Comparison of ENCODE assay signal across 18 cellular contexts in the genomic region with DNA sequence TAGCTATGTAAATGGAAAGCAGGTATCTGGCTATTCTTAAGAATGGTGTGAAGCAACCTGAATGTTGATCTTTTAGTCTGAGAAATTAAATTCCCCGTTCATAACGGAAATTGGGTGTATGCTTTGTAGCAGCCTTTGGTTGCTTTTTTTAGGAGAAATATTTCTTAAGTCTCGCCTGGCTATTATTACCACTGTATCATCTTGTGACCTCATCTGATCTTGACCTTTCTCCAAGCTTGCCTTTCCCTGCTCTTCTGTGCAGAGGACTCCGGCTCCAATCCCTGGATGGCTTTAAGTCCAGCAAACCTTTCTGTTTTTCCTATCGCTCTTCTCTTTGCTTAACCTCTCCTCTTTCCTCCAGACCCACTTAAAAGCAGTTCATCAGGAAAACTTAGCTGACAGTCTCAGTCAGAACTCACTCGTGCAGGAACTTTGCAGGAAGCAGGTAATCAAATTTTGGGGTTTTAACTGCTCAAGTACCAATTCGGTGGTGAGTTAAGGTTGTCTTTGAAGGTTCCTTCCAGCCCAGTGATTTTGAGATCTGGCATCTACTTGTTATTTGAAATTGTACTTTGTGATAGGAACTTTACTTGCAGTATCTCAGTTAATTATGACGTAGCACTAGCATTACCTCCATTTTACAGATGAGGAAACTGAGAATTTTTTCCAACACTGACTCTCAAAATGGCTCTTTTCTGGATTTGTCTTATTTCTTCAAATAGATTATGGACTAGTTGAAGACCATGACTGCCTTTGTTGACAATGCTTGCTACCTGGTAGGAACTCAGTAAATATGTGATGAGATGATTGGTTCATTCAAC. TPM values are rescaled to one million over a fixed set of nuclear protein-coding genes. Genes with fewer than 3 reads are reported as not detected.
DNase-seq lines count a peak whose midpoint lies in the region; ATAC-seq and TF ChIP-seq lines count a peak whose summit lies in the region.
"Had no signal": no experiment of that assay in that cellular context is flagged by ENCODE, and none has a peak within 500 bp of the region (broad histone marks: within the 10 kb centered on the region; RNA-seq: fewer than 3 reads in every experiment).

No MANE protein-coding gene starts in this region.

- H2BK12ac ChIP-seq in trophoblast cell (ENCODE audit: low read length) = no peak overlapping the region

- H3K4me1 ChIP-seq in ACC112 (ENCODE audit: control insufficient read depth, insufficient read depth, low read length, unreplicated experiment) (peaks cover 43% of the 10 kb centered on the region), trophoblast cell (ENCODE audit: control insufficient read depth in 1 of 2, insufficient read depth in 2 of 2, low read length in 2 of 2) (peaks cover 16 to 29% of the 10 kb centered on the region in 2 experiments), GM23338 (ENCODE audit: insufficient read depth) (peaks cover 11% of the 10 kb centered on the region; the same call in 1 of the 2 replicates)
- H3K4me1 ChIP-seq: prostate gland had no signal

- no CpG with 5 or more reads among the region's 8 CpGs for WGBS in trophoblast cell (ENCODE audit: extremely low coverage, insufficient coverage, insufficient read length)

- no peak overlapping the region for H2AK5ac ChIP-seq in trophoblast cell (ENCODE audit: low read length)

- POLR2A ChIA-PET in RWPE1 (lab: Yijun Ruan, JAX; ENCODE audit: low non-redundant PET) = no interaction called here

- peaks cover 12% of the 10 kb centered on the region for H4K20me1 ChIP-seq in GM23338 (replicated peaks; ENCODE audit: insufficient read depth)

- H3K4me1 Mint-ChIP-seq in HFFc6 (ENCODE audit: low read depth) (peaks cover 70% of the 10 kb centered on the region), GM23338 (peaks cover 39% of the 10 kb centered on the region)

- H2BK5ac ChIP-seq in trophoblast cell (ENCODE audit: low read depth, low read length, poor library complexity) = no peak overlapping the region

- no peak overlapping the region for H3K23ac ChIP-seq in trophoblast cell (ENCODE audit: low read length)

- H3K14ac ChIP-seq in trophoblast cell (ENCODE audit: low read length) = no peak overlapping the region

- peak overlapping the region; percentile 32; the same call in 1 of the 2 replicates for H3K27ac Mint-ChIP-seq in HFFc6
- H3K27ac Mint-ChIP-seq in GM23338 = no peak overlapping the region
- H3K27ac Mint-ChIP-seq: natural killer cell had no signal

- H3K18ac ChIP-seq in trophoblast cell (ENCODE audit: low read length) = no peak overlapping the region

- CTCF ChIA-PET in RWPE1 (lab: Yijun Ruan, JAX) = interaction anchor here (0.7 kb wide), 1 partner anchor 16 kb away, joined by 4 read pairs; no protein-coding TSS in a partner anchor

- peak overlapping the region; percentile 90 for H3K4ac ChIP-seq in trophoblast cell (ENCODE audit: low read depth, low read length)

- H3K9me2 ChIP-seq in GM23338 (ENCODE audit: insufficient read depth) = 0 out of 2 replicates have a peak, but pooled peaks cover 5% of the 10 kb centered on the region

- no peaks in the 10 kb centered on the region for H3K9me3 ChIP-seq in trophoblast cell (ENCODE audit: insufficient read depth, low read depth, low read length)
- H3K9me3 ChIP-seq: A549, prostate gland had no signal

- peaks cover 5% of the 10 kb centered on the region for H3K79me1 ChIP-seq in trophoblast cell (ENCODE audit: low read length)

- H3K79me2 ChIP-seq in ACC112 (ENCODE audit: control insufficient read depth, insufficient read depth, low read length, unreplicated experiment) (peaks cover 99% of the 10 kb centered on the region), trophoblast cell (ENCODE audit: control insufficient read depth, insufficient read depth, low read length, poor library complexity) (peaks cover 10% of the 10 kb centered on the region), GM23338 (replicated peaks; ENCODE audit: insufficient read depth) (peaks cover 95% of the 10 kb centered on the region)

- no peak overlapping the region for H2BK120ac ChIP-seq in trophoblast cell (ENCODE audit: insufficient read depth, low read length, poor library complexity)

- ATAC-seq in GM23338 = no peak
- ATAC-seq: foreskin keratinocyte, natural killer cell had no signal

- H3K27me3 ChIP-seq in ACC112 (ENCODE audit: insufficient read depth, low read length) (no peaks in the 10 kb centered on the region), trophoblast cell (ENCODE audit: insufficient read depth, low read length) (no peaks in the 10 kb centered on the region), GM23338 (ENCODE audit: insufficient read depth) (no peaks in the 10 kb centered on the region)
- H3K27me3 ChIP-seq: foreskin keratinocyte had no signal

- no peaks in the 10 kb centered on the region for H3K27me3 Mint-ChIP-seq in HFFc6 (ENCODE audit: insufficient read depth)
- H3K27me3 Mint-ChIP-seq in GM23338 (ENCODE audit: insufficient read depth, low read depth, poor library complexity) = no peaks in the 10 kb centered on the region

- no peak overlapping the region for H4K12ac ChIP-seq in trophoblast cell (ENCODE audit: low read depth, low read length)

- H3K4me3 Mint-ChIP-seq in HFFc6 (no peak overlapping the region), GM23338 (no peak overlapping the region)
- H3K4me3 Mint-ChIP-seq: natural killer cell had no signal

- H3K9me3 Mint-ChIP-seq in HFFc6 = no peaks in the 10 kb centered on the region
- H3K9me3 Mint-ChIP-seq in GM23338 = no peaks in the 10 kb centered on the region
- H3K9me3 Mint-ChIP-seq: natural killer cell had no signal

- H3K9ac ChIP-seq in trophoblast cell (ENCODE audit: low read length) = no peak overlapping the region

- H2AFZ ChIP-seq in ACC112 (ENCODE audit: low read length, unreplicated experiment) (no peak overlapping the region), trophoblast cell (ENCODE audit: insufficient read depth, low read length, poor library complexity) (no peak overlapping the region), GM23338 (no peak overlapping the region)

- peaks cover 12% of the 10 kb centered on the region; the same call in 1 of the 2 replicates for H3K36me3 ChIP-seq in ACC112 (ENCODE audit: insufficient read depth, low read length)
- H3K36me3 ChIP-seq in trophoblast cell (ENCODE audit: control insufficient read depth in 1 of 2, insufficient read depth in 2 of 2, low read length in 2 of 2) = peaks cover 10 to 18% of the 10 kb centered on the region in 2 experiments
- H3K36me3 ChIP-seq in GM23338 (ENCODE audit: insufficient read depth) = no peaks in the 10 kb centered on the region
- H3K36me3 ChIP-seq: prostate gland had no signal

- DNase-seq in HFFc6 (no peak), fibroblast of the aortic adventitia (ENCODE audit: low read depth) (peak; percentile 51), trophoblast cell (no peak), globus pallidus (ENCODE audit: low spot score) (no peak), GDM1 (lab: John Stamatoyannopoulos, UW) (no peak), GM23338 (ENCODE audit: low spot score) (no peak), RWPE1 (ENCODE audit: low spot score) (no peak)
- DNase-seq: activated CD4-positive, CD25-positive, alpha-beta regulatory T cell treated with anti-CD3 and anti-CD28 coated beads, Interleukin-2, amount 50 U/mL, for 72 hours; amniotic stem cell; EL; foreskin keratinocyte; natural killer cell; NCI-H2081; NCI-H510A treated with DMSO at 0.1 percent for 48 hours; stimulated activated naive CD4-positive, alpha-beta T cell treated with Interleukin-2 at 50 U/mL for 16 hours had no signal

- H4K8ac ChIP-seq in trophoblast cell (ENCODE audit: low read depth, low read length) = no peak overlapping the region

- no peak overlapping the region for H4K91ac ChIP-seq in trophoblast cell (ENCODE audit: low read depth, low read length)

- no peak for TF ChIP-seq CTCF in HFFc6 (IDR thresholded peaks at IDR 0.05)
- no peak for TF ChIP-seq CTCF in fibroblast of the aortic adventitia (IDR thresholded peaks at IDR 0.05; ENCODE audit: insufficient read depth, low read length)
- TF ChIP-seq CTCF in GM23338 (conservative IDR thresholded peaks at IDR 0.05; ENCODE audit: low read depth in 2 of 2) = no peak
- no peak for TF ChIP-seq CTCF in RWPE1 (conservative IDR thresholded peaks at IDR 0.05; ENCODE audit: low read depth)

- H3K27ac ChIP-seq in ACC112 (ENCODE audit: low read depth, low read length) = peak overlapping the region; percentile 20; the same call in 1 of the 2 replicates
- H3K27ac ChIP-seq in trophoblast cell (ENCODE audit: low read depth, low read length) = no peak overlapping the region
- H3K27ac ChIP-seq in GM23338 (ENCODE audit: low read depth) = no peak overlapping the region
- H3K27ac ChIP-seq in RWPE1 = no peak overlapping the region

- H3F3A ChIP-seq in GM23338 (replicated peaks; ENCODE audit: low read depth) = no peaks in the 10 kb centered on the region

- no peak overlapping the region for H3K4me2 ChIP-seq in trophoblast cell (ENCODE audit: low read length)
- no peak overlapping the region for H3K4me2 ChIP-seq in GM23338

- H3K36me3 Mint-ChIP-seq in HFFc6 (ENCODE audit: low read depth) (peaks cover 32% of the 10 kb centered on the region), GM23338 (ENCODE audit: low read depth) (no peaks in the 10 kb centered on the region)
- H3K36me3 Mint-ChIP-seq: natural killer cell had no signal

- no peak overlapping the region for H3K4me3 ChIP-seq in ACC112 (ENCODE audit: low read depth, low read length)
- H3K4me3 ChIP-seq in fibroblast of the aortic adventitia (ENCODE audit: low read depth, low read length) = no peak overlapping the region
- H3K4me3 ChIP-seq in trophoblast cell (ENCODE audit: low read depth, low read length) = no peak overlapping the region
- H3K4me3 ChIP-seq in GM23338 = no peak overlapping the region
- H3K4me3 ChIP-seq: A549, prostate gland had no signal

TF ChIP-seq in GM23338, 12 proteins besides CTCF, POLR2A, EP300 and RAD21 (continues in another document):
- TF ChIP-seq ZNF114 (CRISPR knock-in tag; IDR thresholded peaks at IDR 0.05) (no peak), POLR2AphosphoS5 (IDR thresholded peaks at IDR 0.05; ENCODE audit: low read depth) (no peak), NANOG (IDR thresholded peaks at IDR 0.05; ENCODE audit: borderline replicate concordance) (no peak)

RNA-seq across cellular contexts. Expression of gene PPFIBP1, which starts 14.1 kb away (rescaled TPM):
- total RNA-seq in HFFc6 (2021; fragmentation: NEBNext Ultra II Directional; extraction: Animal tissue kit (Norgen Biotek cat#: 25700)) = 100 to 1,000 TPM in 2 of 6 experiments, 10 to 100 TPM in 4; 79.1 to 104 (median 92.0) TPM
- total RNA-seq in fibroblast of the aortic adventitia (ENCODE audit: low replicate concordance) = 131 and 211 TPM in 2 replicates
- 104 and 107 TPM in 2 replicates for polyA plus RNA-seq in trophoblast cell (2013)
- total RNA-seq in GM23338 (2014; rRNA removed; shearing (Covaris generic)) = 27.0 and 33.2 TPM in 2 replicates
- 38.9 and 41.9 TPM in 2 replicates for polyA plus RNA-seq in GM23338 (2016; fragmentation: Nextera tagmentation; extraction: Ambion mirVana)
